Comparison of ENCODE assay signal across 1 cellular context in genomic region chr17:29613856-29614255, GRCh38.
TF ChIP-seq lines count a peak whose summit lies in the region.

No MANE protein-coding gene starts in this region.

TF ChIP-seq in GM23338, 12 proteins besides CTCF, POLR2A, EP300 and RAD21 (continued from another document):
- TF ChIP-seq ZNF462 (CRISPR knock-in tag; IDR thresholded peaks at IDR 0.05) (no peak), ZNF331 (CRISPR knock-in tag; IDR thresholded peaks at IDR 0.05; ENCODE audit: low read depth) (no peak), JUNB (IDR thresholded peaks at IDR 0.05; ENCODE audit: unreplicated experiment) (no peak), EZH2 (IDR thresholded peaks at IDR 0.05; ENCODE audit: low read depth, unreplicated experiment) (no peak), POLR2AphosphoS5 (IDR thresholded peaks at IDR 0.05; ENCODE audit: low read depth) (no peak; the same call in 1 of the 2 replicates), CREB1 (CRISPR knock-in tag; IDR thresholded peaks at IDR 0.05; ENCODE audit: low read depth) (no peak), REST (IDR thresholded peaks at IDR 0.05; ENCODE audit: unreplicated experiment) (no peak), EZH2phosphoT487 (IDR thresholded peaks at IDR 0.05; ENCODE audit: unreplicated experiment) (no peak)
